In genomic region chr12:44774815-44775411, GRCh38 we compare ENCODE assay signal across 8 cellular contexts.
DNase-seq lines count a peak whose midpoint lies in the region; ATAC-seq and TF ChIP-seq lines count a peak whose summit lies in the region.

No MANE protein-coding gene starts in this region.

- no peaks in the 10 kb centered on the region for H3K79me2 ChIP-seq in mammary epithelial cell (ENCODE audit: insufficient read depth, low read length)

- CTCF ChIA-PET in mammary epithelial cell (lab: Charles Lee; ENCODE audit: low non-redundant PET), result no interaction called here

- peak; percentile 20 for TF ChIP-seq CTCF in GM12801 (IDR thresholded peaks at IDR 0.05; ENCODE audit: extremely low read depth, insufficient read length)
- TF ChIP-seq CTCF in mammary epithelial cell (conservative IDR thresholded peaks at IDR 0.05 in 1 of 2, IDR thresholded peaks at IDR 0.05 in 1 of 2; ENCODE audit: extremely low read depth in 1 of 2, insufficient read depth in 1 of 2, low read depth in 1 of 2, low read length in 2 of 2), result peak; percentile 69 to 85
- peak; percentile 79 for TF ChIP-seq CTCF in mucosa of descending colon (IDR thresholded peaks at IDR 0.05)
- peak in 2 of 3 experiments; percentile 41 to 74 for TF ChIP-seq CTCF in testis (IDR thresholded peaks at IDR 0.05)

- no peaks in the 10 kb centered on the region for H4K20me1 ChIP-seq in mammary epithelial cell (ENCODE audit: insufficient read depth, low read length)

- BruUV-seq in mammary epithelial cell (replicated peaks; lab: Mats Ljungman, UMichigan), result no TSS peak

- DNase-seq in T-helper 9 cell, result peak; percentile 68
- DNase-seq in mammary epithelial cell, result peak; percentile 15
- DNase-seq in mucosa of descending colon, result peak in 2 of 3 donors; percentile 59 to 72
- DNase-seq in testis, result peak; percentile 74
- no peak for DNase-seq in NCI-H2196 treated with DMSO at 0.1 percent for 48 hours (lab: John Stamatoyannopoulos, UW; ENCODE audit: unreplicated experiment)
- no peak for DNase-seq in NCI-H2196 (lab: John Stamatoyannopoulos, UW; ENCODE audit: unreplicated experiment)

- ATAC-seq in HG02870 (IDR thresholded peaks at IDR 0.05; ENCODE audit: unreplicated experiment), result peak; percentile 57
- peak; percentile 51 for ATAC-seq in mucosa of descending colon

- H3K27ac ChIP-seq in mammary epithelial cell (ENCODE audit: insufficient read depth, low read depth, low read length) (no peak overlapping the region), testis (no peak overlapping the region)

- H3K4me3 ChIP-seq in mammary epithelial cell (replicated peaks in 1 of 3; ENCODE audit: insufficient read depth in 1 of 3, low read depth in 2 of 3, low read length in 3 of 3), result no peak overlapping the region
- no peak overlapping the region for H3K4me3 ChIP-seq in mucosa of descending colon
- H3K4me3 ChIP-seq in testis, result no peak overlapping the region

- intact Hi-C loops in mammary epithelial cell (cut with micrococcal nuclease), result loop anchor here (2.0 to 5.0 kb wide), 2 partner anchors 97 to 156 kb away; no protein-coding TSS in a partner anchor
- intact Hi-C loops in mucosa of descending colon (cut with DNase I, micrococcal nuclease), result no loop called here
- intact Hi-C loops in testis (cut with DNase I; ENCODE audit: low total_unique reads), result no loop called here

- H2AFZ ChIP-seq in mammary epithelial cell (ENCODE audit: low read depth, low read length), result no peak overlapping the region

- H3K36me3 ChIP-seq in mammary epithelial cell (ENCODE audit: insufficient read depth, low read length) (no peaks in the 10 kb centered on the region), mucosa of descending colon (ENCODE audit: low read depth) (no peaks in the 10 kb centered on the region), testis (ENCODE audit: low read depth, missing control alignments) (no peaks in the 10 kb centered on the region)

- H3K4me2 ChIP-seq in mammary epithelial cell (ENCODE audit: insufficient read depth, low read depth, low read length), result no peak overlapping the region

- no peaks in the 10 kb centered on the region for H3K9me3 ChIP-seq in mammary epithelial cell (replicated peaks; ENCODE audit: insufficient read depth, low read length)
- H3K9me3 ChIP-seq in mucosa of descending colon, result no peaks in the 10 kb centered on the region
- H3K9me3 ChIP-seq in testis, result no peaks in the 10 kb centered on the region

- in situ Hi-C loops in mammary epithelial cell (cut with MboI; ENCODE audit: low sequenced_read_pairs in 2 of 2), result no loop called here

- H3K9ac ChIP-seq in mammary epithelial cell (ENCODE audit: insufficient read depth, low read length), result no peak overlapping the region

- 70% methylated on average over 11 of the region's 11 CpGs for WGBS in mammary epithelial cell (ENCODE audit: low coverage, missing lambda C conversion rate)
- 79 to 81% methylated on average over 11 of the region's 11 CpGs for WGBS in testis, 2 donors

- no peaks in the 10 kb centered on the region for H3K27me3 ChIP-seq in mammary epithelial cell (ENCODE audit: insufficient read depth, low read length)
- H3K27me3 ChIP-seq in testis, result no peaks in the 10 kb centered on the region

- dilution Hi-C loops in mammary epithelial cell (cut with HindIII; ENCODE audit: low sequenced_read_pairs), result no loop called here

- TF ChIP-seq POLR2A in testis (IDR thresholded peaks at IDR 0.05), result no peak

- H3K4me1 ChIP-seq in mammary epithelial cell (ENCODE audit: insufficient read depth, low read length) (no peaks in the 10 kb centered on the region), mucosa of descending colon (ENCODE audit: low read depth) (no peaks in the 10 kb centered on the region), testis (no peaks in the 10 kb centered on the region)

Comparison
In these comparisons a context has a peak if more than half of its experiments do, and no peak if none do; other contexts are left out.
1. CTCF ChIP-seq: peak in every context shown above with its lines; median percentile 79 in mucosa of descending colon; 77 in mammary epithelial cell; 58 in testis; 20 in GM12801.
2. DNase-seq: peak in T-helper 9 cell (single experiment), mammary epithelial cell (single experiment), mucosa of descending colon (2 of 3) and testis (single experiment); none in NCI-H2196 treated with DMSO at 0.1 percent for 48 hours (single experiment) and NCI-H2196 (single experiment).